ENCODE assay signal across 6 cellular contexts in the genomic region with DNA sequence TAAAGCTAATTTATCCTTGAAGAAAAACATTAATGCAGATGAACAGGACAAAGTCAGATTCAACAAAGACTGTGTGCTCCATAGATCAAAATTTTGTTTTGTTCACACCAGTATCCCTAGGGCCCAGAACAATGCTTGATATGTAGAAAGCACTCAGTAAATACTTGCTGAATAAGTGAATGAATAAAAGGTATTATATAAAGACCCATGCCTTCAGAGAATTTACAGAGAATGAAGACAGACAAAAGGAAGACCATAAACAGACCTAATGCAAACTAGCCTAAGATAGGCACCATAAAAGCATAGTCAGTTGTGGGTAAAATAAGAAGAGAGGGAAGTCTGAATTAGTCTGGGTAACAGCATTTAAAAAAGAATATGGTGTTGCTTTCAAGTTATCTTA.
"Had no signal": no experiment of that assay in that cellular context is flagged by ENCODE, and none has a peak within 500 bp of the region (broad histone marks: within the 10 kb centered on the region; RNA-seq: fewer than 3 reads in every experiment).

No MANE protein-coding gene starts in this region.

- H3K4me3 ChIP-seq: GM12878 had no signal

- DNase-seq: GDM1, GF-D8 had no signal

- FAIRE-seq: G401.6, GM12878, GM18507, GM19239 had no signal
